13 cellular contexts compared by ENCODE assay signal in genomic region chr2:40489678-40489960, GRCh38.
DNase-seq lines count a peak whose midpoint lies in the region; ATAC-seq, FAIRE-seq and TF ChIP-seq lines count a peak whose summit lies in the region.
"Had no signal": no experiment of that assay in that cellular context is flagged by ENCODE, and none has a peak within 500 bp of the region (broad histone marks: within the 10 kb centered on the region; RNA-seq: fewer than 3 reads in every experiment).

No MANE protein-coding gene starts in this region.

- no peak for DNase-seq in AG04449 (ENCODE audit: low read depth, low spot score)
- no peak for DNase-seq in amniotic stem cell (lab: John Stamatoyannopoulos, UW)
- DNase-seq in RCC 7860 (ENCODE audit: low spot score): no peak
- no peak for DNase-seq in RKO (ENCODE audit: low spot score)
- DNase-seq: activated CD4-positive, alpha-beta T cell treated with anti-CD3 and anti-CD28 coated beads for 1 hour; left colon; NCI-H526 treated with DMSO at 0.1 percent for 48 hours; stimulated activated CD4-positive, alpha-beta T cell treated with anti-CD3 and anti-CD28 coated beads, Interleukin-4, amount 100 ng/mL, for 4 hours had no signal

- no peaks in the 10 kb centered on the region for H3K4me1 ChIP-seq in endocrine pancreas (ENCODE audit: control insufficient read depth, insufficient read depth, low read length)

- no peaks in the 10 kb centered on the region for H3K27me3 ChIP-seq in endocrine pancreas (ENCODE audit: control insufficient read depth, insufficient read depth, low read length)

- H3K27ac Mint-ChIP-seq in nephron: peak overlapping the region; percentile 1 to 45 (median 22)
- H3K27ac Mint-ChIP-seq: IgD-negative memory B cell had no signal

- H3K4me3 ChIP-seq in AG04449 (ENCODE audit: low read depth, low read length) (peak overlapping the region; percentile 18), endocrine pancreas (ENCODE audit: control insufficient read depth, insufficient read depth, low read length) (peak overlapping the region; percentile 66)

- peaks cover 4% of the 10 kb centered on the region for H3K9me3 Mint-ChIP-seq in nephron

- no peak for FAIRE-seq in RCC 7860 (lab: Jason Lieb, UNC)

- H3K4me3 Mint-ChIP-seq in nephron: no peak overlapping the region

- no peaks in the 10 kb centered on the region for H3K27me3 Mint-ChIP-seq in nephron (ENCODE audit: low read depth)
- H3K27me3 Mint-ChIP-seq: IgD-negative memory B cell had no signal

- H3K36me3 ChIP-seq in endocrine pancreas (ENCODE audit: control insufficient read depth, insufficient read depth, low read length): no peaks in the 10 kb centered on the region

- H3K4me1 Mint-ChIP-seq in nephron: peaks cover 21% of the 10 kb centered on the region

- H3K36me3 Mint-ChIP-seq in nephron (ENCODE audit: low read depth): peaks cover 5% of the 10 kb centered on the region
- H3K36me3 Mint-ChIP-seq: IgD-negative memory B cell had no signal

- H3K9me3 ChIP-seq in endocrine pancreas (ENCODE audit: control insufficient read depth, low read length): no peaks in the 10 kb centered on the region

- ATAC-seq in HG03175 (IDR thresholded peaks at IDR 0.05; ENCODE audit: unreplicated experiment) (peak; percentile 19), HG02798 (IDR thresholded peaks at IDR 0.05; ENCODE audit: poor library complexity, unreplicated experiment) (no peak)
- ATAC-seq: left colon had no signal

- POLR2A ChIA-PET in AG04449 (lab: Yijun Ruan, JAX): no interaction called here

- CTCF ChIA-PET in AG04449 (lab: Yijun Ruan, JAX): interaction anchor here (0.7 to 4.2 kb wide), 4 partner anchors 12 to 270 kb away, joined by 3 to 32 read pairs (median 14); no protein-coding TSS in a partner anchor

- TF ChIP-seq CTCF in AG04449 (IDR thresholded peaks at IDR 0.05; ENCODE audit: insufficient read depth, low read length, missing control alignments): no peak
- TF ChIP-seq CTCF in nephron (IDR thresholded peaks at IDR 0.05; ENCODE audit: unreplicated experiment in 3 of 3): no peak

- no peak overlapping the region for H3K9ac ChIP-seq in endocrine pancreas (ENCODE audit: control insufficient read depth, insufficient read depth, low read length)
